Comparison of ENCODE assay signal across 1 cellular context in the genomic region with DNA sequence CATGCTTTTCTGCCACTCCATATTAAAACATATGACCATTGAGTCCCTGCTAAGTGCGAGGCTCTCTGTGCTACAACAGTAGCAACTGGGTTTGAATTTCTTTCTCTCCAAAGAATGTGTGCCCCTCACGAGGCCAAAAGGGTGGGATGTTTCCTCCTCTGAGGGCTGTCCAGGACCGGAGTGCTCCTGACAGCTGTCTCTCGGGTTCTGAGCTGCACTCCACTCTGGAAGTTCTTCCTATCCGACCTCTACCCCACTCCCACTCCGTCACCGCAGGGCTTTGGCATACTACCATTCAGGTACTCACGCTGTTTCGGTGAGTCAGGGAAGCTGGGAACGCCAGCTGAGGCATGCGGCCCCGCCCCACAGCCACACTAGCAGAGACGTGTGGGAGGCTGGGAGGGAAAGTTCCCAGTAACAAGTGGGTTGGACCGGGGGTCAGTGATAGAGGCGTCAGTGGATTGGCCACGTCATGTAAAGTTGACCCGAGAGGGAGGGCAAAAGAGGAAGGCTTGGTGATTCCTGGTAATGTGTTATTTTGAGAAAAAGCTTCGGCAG.
TF ChIP-seq lines count a peak whose summit lies in the region.

No MANE protein-coding gene starts in this region.

TF ChIP-seq in HepG2, 621 proteins besides CTCF, POLR2A, EP300 and RAD21 (continued from another document and continues in another):
- TF ChIP-seq NCOA5 (CRISPR knock-in tag; IDR thresholded peaks at IDR 0.05) (peak; percentile 97; the same call in 1 of the 2 replicates), ZNF766 (CRISPR knock-in tag; IDR thresholded peaks at IDR 0.05; ENCODE audit: borderline replicate concordance) (peak; percentile 61; the same call in 1 of the 2 replicates), ZBTB21 (CRISPR knock-in tag; IDR thresholded peaks at IDR 0.05) (0 out of 2 replicates have a peak, but pooled peaks have one; percentile 17), ZBTB7A (CRISPR knock-in tag; IDR thresholded peaks at IDR 0.05) (peak; percentile 83), SP5 (CRISPR knock-in tag; IDR thresholded peaks at IDR 0.05; ENCODE audit: borderline replicate concordance, low read depth) (peak; percentile 93), HOMEZ (CRISPR knock-in tag; IDR thresholded peaks at IDR 0.05; ENCODE audit: low read depth) (peak; percentile 81; the same call in 1 of the 2 replicates), ZNF235 (CRISPR knock-in tag; IDR thresholded peaks at IDR 0.05; ENCODE audit: borderline replicate concordance) (no peak), DR1 (CRISPR knock-in tag; IDR thresholded peaks at IDR 0.05) (no peak), RFX5 (IDR thresholded peaks at IDR 0.05; ENCODE audit: low read depth, low read length) (no peak; the same call in 1 of the 2 replicates), AHR (CRISPR knock-in tag; IDR thresholded peaks at IDR 0.05) (no peak), BHLHE40 (IDR thresholded peaks at IDR 0.05; ENCODE audit: low read length) (0 out of 2 replicates have a peak, but pooled peaks have one; percentile 3), ZBTB3 (CRISPR knock-in tag; IDR thresholded peaks at IDR 0.05; ENCODE audit: borderline replicate concordance, low read depth) (no peak; the same call in 1 of the 2 replicates), ZMYM3 (CRISPR knock-in tag; IDR thresholded peaks at IDR 0.05) (no peak), MXD4 (CRISPR knock-in tag; IDR thresholded peaks at IDR 0.05) (peak; percentile 85; the same call in 1 of the 2 replicates), MLX (CRISPR knock-in tag; IDR thresholded peaks at IDR 0.05) (no peak), RXRA (CRISPR knock-in tag; IDR thresholded peaks at IDR 0.05) (peak; percentile 72), HDAC1 (CRISPR knock-in tag; IDR thresholded peaks at IDR 0.05) (peak; percentile 74), TFDP1 (CRISPR knock-in tag; IDR thresholded peaks at IDR 0.05; ENCODE audit: borderline replicate concordance) (peak; percentile 70; the same call in 1 of the 2 replicates), ZNF556 (CRISPR knock-in tag; IDR thresholded peaks at IDR 0.05; ENCODE audit: borderline replicate concordance) (0 out of 2 replicates have a peak, but pooled peaks have one; percentile 4), PHF5A (CRISPR knock-in tag; IDR thresholded peaks at IDR 0.05; ENCODE audit: low read depth, unreplicated experiment) (no peak), HES4 (CRISPR knock-in tag; IDR thresholded peaks at IDR 0.05; ENCODE audit: borderline replicate concordance) (no peak), GFI1 (CRISPR knock-in tag; IDR thresholded peaks at IDR 0.05; ENCODE audit: borderline replicate concordance) (0 out of 2 replicates have a peak, but pooled peaks have one; percentile 13), FOSL2 (CRISPR knock-in tag; IDR thresholded peaks at IDR 0.05) (peak; percentile 83), NCOR1 (IDR thresholded peaks at IDR 0.05; ENCODE audit: borderline replicate concordance, low read length) (peak; percentile 36; the same call in 1 of the 2 replicates), ZC3H4 (CRISPR knock-in tag; IDR thresholded peaks at IDR 0.05; ENCODE audit: borderline replicate concordance) (peak; percentile 84; the same call in 1 of the 2 replicates), GABPB1 (CRISPR knock-in tag; IDR thresholded peaks at IDR 0.05) (no peak), YEATS2 (CRISPR knock-in tag; IDR thresholded peaks at IDR 0.05; ENCODE audit: borderline replicate concordance) (peak; percentile 61; the same call in 1 of the 2 replicates), ZBTB20 (CRISPR knock-in tag; IDR thresholded peaks at IDR 0.05; ENCODE audit: borderline replicate concordance, low read depth) (no peak; the same call in 1 of the 2 replicates), CCDC6 (CRISPR knock-in tag; IDR thresholded peaks at IDR 0.05) (peak; percentile 33; the same call in 1 of the 2 replicates), BRCA1 (CRISPR knock-in tag; IDR thresholded peaks at IDR 0.05) (peak; percentile 75; the same call in 1 of the 2 replicates), SOX13 (IDR thresholded peaks at IDR 0.05) (no peak), SOX13 (CRISPR knock-in tag; conservative IDR thresholded peaks at IDR 0.05 in 1 of 2, IDR thresholded peaks at IDR 0.05 in 1 of 2) (peak in 1 of 2 experiments; percentile 15; a peak in 1 of 4 replicates), ZNF275 (CRISPR knock-in tag; IDR thresholded peaks at IDR 0.05; ENCODE audit: borderline replicate concordance) (no peak), MEIS2 (CRISPR knock-in tag; IDR thresholded peaks at IDR 0.05) (peak; percentile 75; the same call in 1 of the 2 replicates), ZBTB37 (CRISPR knock-in tag; IDR thresholded peaks at IDR 0.05) (peak; percentile 14; the same call in 1 of the 2 replicates), ZNF3 (CRISPR knock-in tag; IDR thresholded peaks at IDR 0.05) (no peak), ATF5 (CRISPR knock-in tag; IDR thresholded peaks at IDR 0.05; ENCODE audit: low read depth) (no peak), SRSF1 (optimal IDR thresholded peaks at IDR 0.05; ENCODE audit: low read depth, low read length) (no peak), ZSCAN31 (CRISPR knock-in tag; IDR thresholded peaks at IDR 0.05; ENCODE audit: low read depth) (no peak), FOXM1 (CRISPR knock-in tag; IDR thresholded peaks at IDR 0.05) (no peak), KLF13 (CRISPR knock-in tag; IDR thresholded peaks at IDR 0.05) (no peak), RARA (CRISPR knock-in tag; IDR thresholded peaks at IDR 0.05) (peak; percentile 63), GATAD2A (CRISPR knock-in tag; IDR thresholded peaks at IDR 0.05) (peak; percentile 24; the same call in 1 of the 2 replicates), BCL6 (CRISPR knock-in tag; IDR thresholded peaks at IDR 0.05) (peak; percentile 37; the same call in 1 of the 2 replicates), DNMT3B (CRISPR knock-in tag; conservative IDR thresholded peaks at IDR 0.05) (peak; percentile 84; the same call in 1 of the 2 replicates), GATAD1 (CRISPR knock-in tag; IDR thresholded peaks at IDR 0.05) (peak; percentile 31; the same call in 1 of the 2 replicates), ZNF883 (CRISPR knock-in tag; IDR thresholded peaks at IDR 0.05; ENCODE audit: not compliant biosample characterization) (no peak), ZNF33B (CRISPR knock-in tag; IDR thresholded peaks at IDR 0.05) (no peak), ZNF841 (CRISPR knock-in tag; IDR thresholded peaks at IDR 0.05; ENCODE audit: borderline replicate concordance) (no peak)
- TF ChIP-seq, protein P1, sequence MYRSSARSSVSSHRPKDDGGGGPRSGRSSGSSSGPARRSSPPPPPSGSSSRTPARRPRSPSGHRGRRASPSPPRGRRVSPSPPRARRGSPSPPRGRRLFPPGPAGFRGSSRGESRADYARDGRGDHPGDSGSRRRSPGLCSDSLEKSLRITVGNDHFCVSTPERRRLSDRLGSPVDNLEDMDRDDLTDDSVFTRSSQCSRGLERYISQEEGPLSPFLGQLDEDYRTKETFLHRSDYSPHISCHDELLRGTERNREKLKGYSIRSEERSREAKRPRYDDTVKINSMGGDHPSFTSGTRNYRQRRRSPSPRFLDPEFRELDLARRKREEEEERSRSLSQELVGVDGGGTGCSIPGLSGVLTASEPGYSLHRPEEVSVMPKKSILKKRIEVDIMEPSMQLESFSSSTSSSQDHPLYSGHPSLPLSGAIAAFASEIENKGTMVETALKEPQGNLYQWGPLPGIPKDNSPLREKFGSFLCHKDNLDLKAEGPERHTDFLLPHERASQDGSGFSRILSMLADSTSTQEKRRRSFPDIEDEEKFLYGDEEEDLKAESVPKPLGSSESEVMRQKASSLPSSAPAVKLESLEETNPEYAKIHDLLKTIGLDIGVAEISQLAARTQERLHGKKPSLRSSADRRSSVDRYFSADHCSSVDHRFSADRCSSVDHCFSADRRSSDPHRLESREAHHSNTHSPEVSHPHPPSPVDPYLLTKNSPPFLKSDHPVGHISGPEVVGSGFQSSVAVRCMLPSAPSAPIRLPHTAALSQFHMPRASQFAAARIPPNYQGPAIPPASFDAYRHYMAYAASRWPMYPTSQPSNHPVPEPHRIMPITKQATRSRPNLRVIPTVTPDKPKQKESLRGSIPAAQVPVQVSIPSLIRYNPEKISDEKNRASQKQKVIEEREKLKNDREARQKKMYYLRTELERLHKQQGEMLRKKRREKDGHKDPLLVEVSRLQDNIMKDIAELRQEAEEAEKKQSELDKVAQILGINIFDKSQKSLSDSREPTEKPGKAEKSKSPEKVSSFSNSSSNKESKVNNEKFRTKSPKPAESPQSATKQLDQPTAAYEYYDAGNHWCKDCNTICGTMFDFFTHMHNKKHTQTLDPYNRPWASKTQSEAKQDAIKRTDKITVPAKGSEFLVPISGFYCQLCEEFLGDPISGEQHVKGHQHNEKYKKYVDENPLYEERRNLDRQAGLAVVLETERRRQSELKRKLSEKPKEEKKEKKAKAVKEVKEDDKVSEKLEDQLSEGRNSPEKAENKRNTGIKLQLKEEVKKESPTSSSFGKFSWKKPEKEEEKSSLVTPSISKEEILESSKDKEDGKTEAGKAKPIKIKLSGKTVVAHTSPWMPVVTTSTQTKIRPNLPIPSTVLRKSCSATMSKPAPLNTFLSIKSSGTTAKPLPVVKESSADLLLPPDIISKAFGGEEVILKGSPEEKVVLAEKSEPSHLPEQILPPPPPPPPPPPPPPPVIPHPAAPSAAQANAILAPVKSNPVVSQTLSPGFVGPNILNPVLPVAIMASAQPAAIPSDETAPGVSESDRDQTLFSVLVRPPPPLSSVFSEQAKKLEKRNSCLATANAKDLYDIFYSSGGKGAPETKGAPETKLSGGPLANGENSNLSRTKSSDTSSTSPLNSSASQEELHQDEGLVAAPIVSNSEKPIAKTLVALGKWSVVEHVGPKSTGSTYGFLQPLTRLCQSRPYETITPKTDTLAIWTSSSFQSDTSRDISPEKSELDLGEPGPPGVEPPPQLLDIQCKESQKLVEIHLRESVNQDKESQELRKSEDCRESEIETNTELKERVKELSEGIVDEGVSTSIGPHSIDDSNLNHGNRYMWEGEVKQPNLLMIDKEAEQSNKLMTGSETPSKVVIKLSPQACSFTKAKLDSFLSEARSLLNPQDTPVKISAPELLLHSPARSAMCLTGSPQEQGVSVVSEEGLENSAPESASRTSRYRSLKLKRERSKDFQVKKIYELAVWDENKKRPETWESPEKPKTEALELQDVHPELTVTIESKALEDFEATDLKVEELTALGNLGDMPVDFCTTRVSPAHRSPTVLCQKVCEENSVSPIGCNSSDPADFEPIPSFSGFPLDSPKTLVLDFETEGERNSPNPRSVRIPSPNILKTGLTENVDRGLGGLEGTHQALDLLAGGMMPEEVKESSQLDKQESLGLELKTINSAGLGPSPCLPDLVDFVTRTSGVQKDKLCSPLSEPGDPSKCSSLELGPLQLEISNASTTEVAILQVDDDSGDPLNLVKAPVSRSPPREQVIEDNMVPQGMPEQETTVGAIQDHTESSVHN (CRISPR knock-in tag; IDR thresholded peaks at IDR 0.05): peak; percentile 97
